ENCODE assay signal across 13 cellular contexts in genomic region chr3:152460936-152461335, GRCh38.
DNase-seq lines count a peak whose midpoint lies in the region; ATAC-seq, FAIRE-seq and TF ChIP-seq lines count a peak whose summit lies in the region.
"Had no signal": no experiment of that assay in that cellular context is flagged by ENCODE, and none has a peak within 500 bp of the region (broad histone marks: within the 10 kb centered on the region; RNA-seq: fewer than 3 reads in every experiment).

No MANE protein-coding gene starts in this region.

- TF ChIP-seq POLR2A in gastrocnemius medialis (IDR thresholded peaks at IDR 0.05) = no peak

- CTCF ChIA-PET in CD8-positive, alpha-beta T cell (lab: Charles Lee) = interaction anchor here (2.2 kb wide), 1 partner anchor 11 kb away, joined by 11 read pairs; no protein-coding TSS in a partner anchor
- CTCF ChIA-PET in naive thymus-derived CD4-positive, alpha-beta T cell (lab: Charles Lee) = no interaction called here

- in situ Hi-C loops in gastrocnemius medialis (cut with MboI; ENCODE audit: low sequenced_read_pairs in 4 of 4) = loop anchor here in 3 of 4 donors (25.0 kb wide), 3 partner anchors 274 to 399 kb away; no protein-coding TSS in a partner anchor

- no peak overlapping the region for H3K4me3 ChIP-seq in CD8-positive, alpha-beta T cell (ENCODE audit: low read depth, low read length)
- H3K4me3 ChIP-seq in LNCaP clone FGC (ENCODE audit: low read depth, low read length) = no peak overlapping the region
- no peak overlapping the region for H3K4me3 ChIP-seq in naive thymus-derived CD4-positive, alpha-beta T cell (ENCODE audit: low read length)
- no peak overlapping the region for H3K4me3 ChIP-seq in gastrocnemius medialis
- H3K4me3 ChIP-seq: esophagus squamous epithelium, right atrium auricular region had no signal

- no peaks in the 10 kb centered on the region for H3K27me3 Mint-ChIP-seq in CD8-positive, alpha-beta T cell (ENCODE audit: low read depth)
- H3K27me3 Mint-ChIP-seq in activated naive CD8-positive, alpha-beta T cell treated with anti-CD3 and anti-CD28 coated beads, Interleukin-2, amount 10 ng/mL, durations not matched to agents 7 days and 5 days = no peaks in the 10 kb centered on the region
- H3K27me3 Mint-ChIP-seq in naive thymus-derived CD4-positive, alpha-beta T cell = no peaks in the 10 kb centered on the region

- H3K36me3 ChIP-seq in CD8-positive, alpha-beta T cell (ENCODE audit: insufficient read depth, low read length) = peaks cover 32% of the 10 kb centered on the region
- H3K36me3 ChIP-seq in naive thymus-derived CD4-positive, alpha-beta T cell (ENCODE audit: control insufficient read depth in 2 of 3, insufficient read depth in 3 of 3, low read length in 3 of 3) = peaks cover 6 to 67% (median 27%) of the 10 kb centered on the region in 3 experiments
- peaks cover 2 to 94% of the 10 kb centered on the region in 2 donors for H3K36me3 ChIP-seq in gastrocnemius medialis

- FAIRE-seq in HTR-8/SVneo (lab: Jason Lieb, UNC) = no peak

- no peaks in the 10 kb centered on the region for H3K9me3 Mint-ChIP-seq in CD8-positive, alpha-beta T cell
- no peaks in the 10 kb centered on the region for H3K9me3 Mint-ChIP-seq in activated naive CD8-positive, alpha-beta T cell treated with anti-CD3 and anti-CD28 coated beads, Interleukin-2, amount 10 ng/mL, durations not matched to agents 7 days and 5 days
- H3K9me3 Mint-ChIP-seq in naive thymus-derived CD4-positive, alpha-beta T cell = no peaks in the 10 kb centered on the region

- no peaks in the 10 kb centered on the region for H3K27me3 ChIP-seq in CD8-positive, alpha-beta T cell (ENCODE audit: insufficient read depth, low read length)
- H3K27me3 ChIP-seq in naive thymus-derived CD4-positive, alpha-beta T cell (ENCODE audit: control insufficient read depth in 2 of 2, insufficient read depth in 2 of 2, low read length in 2 of 2) = no peaks in the 10 kb centered on the region
- no peaks in the 10 kb centered on the region for H3K27me3 ChIP-seq in gastrocnemius medialis
- H3K27me3 ChIP-seq: esophagus squamous epithelium, right atrium auricular region had no signal

- POLR2A ChIA-PET in CD8-positive, alpha-beta T cell (lab: Charles Lee) = interaction anchor here (0.8 to 1.6 kb wide), 3 partner anchors 9 to 11 kb away, joined by 3 to 4 read pairs (median 3); no protein-coding TSS in a partner anchor
- POLR2A ChIA-PET in activated naive CD8-positive, alpha-beta T cell treated with anti-CD3 and anti-CD28 coated beads, Interleukin-2, amount 10 ng/mL, durations not matched to agents 7 days and 5 days (lab: Charles Lee) = interaction anchor here (1.4 kb wide), 1 partner anchor 192 kb away, joined by 3 read pairs; the partner anchor contains the start of gene MBNL1
- POLR2A ChIA-PET in naive thymus-derived CD4-positive, alpha-beta T cell (lab: Charles Lee) = interaction anchor here (0.6 kb wide), 2 partner anchors 11 to 120 kb away, joined by 3 read pairs; no protein-coding TSS in a partner anchor

- peaks cover 31% of the 10 kb centered on the region for H3K4me1 Mint-ChIP-seq in CD8-positive, alpha-beta T cell (ENCODE audit: low read depth)
- H3K4me1 Mint-ChIP-seq in activated naive CD8-positive, alpha-beta T cell treated with anti-CD3 and anti-CD28 coated beads, Interleukin-2, amount 10 ng/mL, durations not matched to agents 7 days and 5 days = peaks cover 19% of the 10 kb centered on the region
- H3K4me1 Mint-ChIP-seq in naive thymus-derived CD4-positive, alpha-beta T cell = peaks cover 9 to 39% (median 29%) of the 10 kb centered on the region in 7 donors

- peak overlapping the region; percentile 56 for H3K27ac Mint-ChIP-seq in CD8-positive, alpha-beta T cell
- peak overlapping the region; percentile 40 for H3K27ac Mint-ChIP-seq in activated naive CD8-positive, alpha-beta T cell treated with anti-CD3 and anti-CD28 coated beads, Interleukin-2, amount 10 ng/mL, durations not matched to agents 7 days and 5 days
- H3K27ac Mint-ChIP-seq in naive thymus-derived CD4-positive, alpha-beta T cell = peak overlapping the region in 6 of 9 donors; percentile 24 to 65 (median 47)

- no peak for DNase-seq in CD8-positive, alpha-beta T cell
- DNase-seq in LNCaP clone FGC (ENCODE audit: low read depth) (peak; percentile 19), NCI-H1694 treated with DMSO at 0.1 percent for 48 hours (lab: John Stamatoyannopoulos, UW) (no peak), HTR-8/SVneo (ENCODE audit: insufficient read length, low spot score) (no peak), gastrocnemius medialis (no peak)
- no peak for DNase-seq in activated naive CD8-positive, alpha-beta T cell treated with anti-CD3 and anti-CD28 coated beads, Interleukin-2, amount 10 ng/mL, durations not matched to agents 7 days and 5 days
- no peak for DNase-seq in naive thymus-derived CD4-positive, alpha-beta T cell
- DNase-seq: activated effector memory CD4-positive, alpha-beta T cell treated with Interleukin-2 at 50 U/mL for 16 hours; esophagus squamous epithelium; NCI-H446 treated with DMSO at 0.1 percent for 48 hours; RPMI8226 had no signal

- peaks cover 11% of the 10 kb centered on the region for H3K4me1 ChIP-seq in CD8-positive, alpha-beta T cell (ENCODE audit: insufficient read depth, low read length)
- H3K4me1 ChIP-seq in naive thymus-derived CD4-positive, alpha-beta T cell (ENCODE audit: control insufficient read depth in 2 of 2, insufficient read depth in 2 of 2, low read length in 2 of 2) = peaks cover 0 to 5% of the 10 kb centered on the region in 2 donors
- H3K4me1 ChIP-seq in gastrocnemius medialis = peaks cover 6 to 16% of the 10 kb centered on the region in 2 donors

- no peaks in the 10 kb centered on the region for H3K9me3 ChIP-seq in CD8-positive, alpha-beta T cell (ENCODE audit: low read length)
- no peaks in the 10 kb centered on the region for H3K9me3 ChIP-seq in naive thymus-derived CD4-positive, alpha-beta T cell (ENCODE audit: control insufficient read depth in 2 of 3, low read length in 3 of 3)
- H3K9me3 ChIP-seq in gastrocnemius medialis = no peaks in the 10 kb centered on the region
- H3K9me3 ChIP-seq: esophagus squamous epithelium, right atrium auricular region had no signal

- H3K36me3 Mint-ChIP-seq in CD8-positive, alpha-beta T cell = peaks cover 69% of the 10 kb centered on the region
- peaks cover 30% of the 10 kb centered on the region for H3K36me3 Mint-ChIP-seq in activated naive CD8-positive, alpha-beta T cell treated with anti-CD3 and anti-CD28 coated beads, Interleukin-2, amount 10 ng/mL, durations not matched to agents 7 days and 5 days
- peaks cover 4 to 38% (median 31%) of the 10 kb centered on the region in 5 donors for H3K36me3 Mint-ChIP-seq in naive thymus-derived CD4-positive, alpha-beta T cell

- intact Hi-C loops in CD8-positive, alpha-beta T cell (cut with DNase I, micrococcal nuclease) = no loop called here
- intact Hi-C loops in naive thymus-derived CD4-positive, alpha-beta T cell (cut with micrococcal nuclease) = no loop called here
- intact Hi-C loops in gastrocnemius medialis (cut with DNase I; ENCODE audit: low total_unique reads) = no loop called here

- no peak for ATAC-seq in CD8-positive, alpha-beta T cell
- no peak for ATAC-seq in activated naive CD8-positive, alpha-beta T cell treated with anti-CD3 and anti-CD28 coated beads, Interleukin-2, amount 10 ng/mL, durations not matched to agents 7 days and 5 days (ENCODE audit: low read depth)
- ATAC-seq in naive thymus-derived CD4-positive, alpha-beta T cell = no peak
- no peak for ATAC-seq in gastrocnemius medialis
- no peak for ATAC-seq in GM19328 (IDR thresholded peaks at IDR 0.05; ENCODE audit: unreplicated experiment)

- no peak for TF ChIP-seq CTCF in CD8-positive, alpha-beta T cell (IDR thresholded peaks at IDR 0.05)
- TF ChIP-seq CTCF in LNCaP clone FGC (IDR thresholded peaks at IDR 0.05; ENCODE audit: control insufficient read depth, extremely low read depth, insufficient read depth) = no peak
- TF ChIP-seq CTCF in gastrocnemius medialis (IDR thresholded peaks at IDR 0.05 in 4 of 5, conservative IDR thresholded peaks at IDR 0.05 in 1 of 5) = no peak

- H3K4me3 Mint-ChIP-seq in CD8-positive, alpha-beta T cell = no peak overlapping the region
- no peak overlapping the region for H3K4me3 Mint-ChIP-seq in activated naive CD8-positive, alpha-beta T cell treated with anti-CD3 and anti-CD28 coated beads, Interleukin-2, amount 10 ng/mL, durations not matched to agents 7 days and 5 days
- H3K4me3 Mint-ChIP-seq in naive thymus-derived CD4-positive, alpha-beta T cell = no peak overlapping the region

- H3K27ac ChIP-seq in CD8-positive, alpha-beta T cell (ENCODE audit: low read depth, low read length) = no peak overlapping the region
- no peak overlapping the region for H3K27ac ChIP-seq in naive thymus-derived CD4-positive, alpha-beta T cell (ENCODE audit: low read depth, low read length)
- peak overlapping the region in 1 of 4 donors; percentile 41 for H3K27ac ChIP-seq in gastrocnemius medialis
- H3K27ac ChIP-seq: right atrium auricular region had no signal
